27 cellular contexts compared by ENCODE assay signal in genomic region chr13:73248154-73248553, GRCh38.
"Had no signal": no experiment of that assay in that cellular context is flagged by ENCODE, and none has a peak within 500 bp of the region (broad histone marks: within the 10 kb centered on the region; RNA-seq: fewer than 3 reads in every experiment).

No MANE protein-coding gene starts in this region.

- H3K27ac Mint-ChIP-seq: naive thymus-derived CD4-positive, alpha-beta T cell; natural killer cell treated with Interleukin-12 subunit alpha and Interleukin-12 subunit beta and Interleukin-15 and Interleukin-18, amount 100 ng/mL, for 72 hours; stimulated activated naive B cell treated with anti-CD40 and anti-IgM and Interleukin-4, amounts not matched to agents 10 μg/mL and 1 μg/mL and 100 μg/mL, for 72 hours had no signal

- H3K4me3 ChIP-seq: left ventricle myocardium inferior, lung, mucosa of descending colon, prostate gland, skin epidermis, testis, thyroid gland, transverse colon, upper lobe of right lung, uterus had no signal

- H3K4me1 ChIP-seq: prostate gland, testis, upper lobe of right lung, uterus had no signal

- H3K9me3 Mint-ChIP-seq: immature natural killer cell; natural killer cell treated with Interleukin-12 subunit alpha and Interleukin-12 subunit beta and Interleukin-15 and Interleukin-18, amount 100 ng/mL, for 72 hours had no signal

- H3K4me3 Mint-ChIP-seq: immature natural killer cell; naive thymus-derived CD4-positive, alpha-beta T cell; natural killer cell treated with Interleukin-12 subunit alpha and Interleukin-12 subunit beta and Interleukin-15 and Interleukin-18, amount 100 ng/mL, for 72 hours; stimulated activated naive B cell treated with anti-CD40 and anti-IgM and Interleukin-4, amounts not matched to agents 10 μg/mL and 1 μg/mL and 100 μg/mL, for 72 hours had no signal

- H3K4me1 Mint-ChIP-seq: immature natural killer cell; stimulated activated naive B cell treated with anti-CD40 and anti-IgM and Interleukin-4, amounts not matched to agents 10 μg/mL and 1 μg/mL and 100 μg/mL, for 72 hours had no signal

- H3K27ac ChIP-seq: left ventricle myocardium inferior, testis, uterus had no signal

- H3K36me3 ChIP-seq: left ventricle myocardium inferior, pancreas, prostate gland, stomach, thyroid gland, transverse colon, upper lobe of right lung, uterus had no signal

- ATAC-seq: naive thymus-derived CD4-positive, alpha-beta T cell; natural killer cell treated with Interleukin-12 subunit alpha and Interleukin-12 subunit beta and Interleukin-15 and Interleukin-18, amount 100 ng/mL, for 72 hours; right cardiac atrium; sciatic nerve; stimulated activated naive B cell treated with anti-CD40 and anti-IgM and Interleukin-4, amounts not matched to agents 10 μg/mL and 1 μg/mL and 100 μg/mL, for 72 hours; stimulated activated naive CD8-positive, alpha-beta T cell treated with anti-CD3 and anti-CD28 coated beads, Interleukin-15, Interleukin-2, amounts not matched to agents 100 U/mL and 50 U/mL, for 24 hours had no signal

- DNase-seq: hypothalamus; immature natural killer cell; left ventricle myocardium inferior; midbrain; naive thymus-derived CD4-positive, alpha-beta T cell; posterior cingulate gyrus; retina; right cardiac atrium; stimulated activated CD4-positive, alpha-beta T cell treated with anti-CD3 and anti-CD28 coated beads, Interleukin-12 subunit alpha, Interleukin-12 subunit beta, amount 100 ng/mL, for 4 hours; stimulated activated CD4-positive, alpha-beta T cell treated with anti-CD3 and anti-CD28 coated beads, Interleukin-15, amount 100 ng/mL, for 24 hours; stimulated activated CD4-positive, alpha-beta T cell treated with anti-CD3 and anti-CD28 coated beads, Interleukin-2, amount 100 ng/mL, for 24 hours; stimulated activated CD4-positive, alpha-beta T cell treated with anti-CD3 and anti-CD28 coated beads, Interleukin-4, amount 100 ng/mL, for 1 hour; stimulated activated naive B cell treated with anti-CD40 and anti-IgM and Interleukin-4, amounts not matched to agents 10 μg/mL and 1 μg/mL and 100 μg/mL, for 72 hours; stimulated activated naive CD8-positive, alpha-beta T cell treated with anti-CD3 and anti-CD28 coated beads, Interleukin-15, Interleukin-2, amounts not matched to agents 100 U/mL and 50 U/mL, for 24 hours; testis; transverse colon; upper lobe of right lung; uterus had no signal

- H3K9me3 ChIP-seq: left ventricle myocardium inferior, mucosa of descending colon, pancreas, prostate gland, stomach, testis, thyroid gland, transverse colon, upper lobe of right lung, uterus had no signal

- H3K27me3 Mint-ChIP-seq: stimulated activated naive B cell treated with anti-CD40 and anti-IgM and Interleukin-4, amounts not matched to agents 10 μg/mL and 1 μg/mL and 100 μg/mL, for 72 hours had no signal

- H3K36me3 Mint-ChIP-seq: immature natural killer cell; naive thymus-derived CD4-positive, alpha-beta T cell; natural killer cell treated with Interleukin-12 subunit alpha and Interleukin-12 subunit beta and Interleukin-15 and Interleukin-18, amount 100 ng/mL, for 72 hours; stimulated activated naive B cell treated with anti-CD40 and anti-IgM and Interleukin-4, amounts not matched to agents 10 μg/mL and 1 μg/mL and 100 μg/mL, for 72 hours had no signal

- H3K27me3 ChIP-seq: pancreas, stomach, testis, thyroid gland, transverse colon, upper lobe of right lung, uterus had no signal
